8 cellular contexts compared by ENCODE assay signal in the genomic region with DNA sequence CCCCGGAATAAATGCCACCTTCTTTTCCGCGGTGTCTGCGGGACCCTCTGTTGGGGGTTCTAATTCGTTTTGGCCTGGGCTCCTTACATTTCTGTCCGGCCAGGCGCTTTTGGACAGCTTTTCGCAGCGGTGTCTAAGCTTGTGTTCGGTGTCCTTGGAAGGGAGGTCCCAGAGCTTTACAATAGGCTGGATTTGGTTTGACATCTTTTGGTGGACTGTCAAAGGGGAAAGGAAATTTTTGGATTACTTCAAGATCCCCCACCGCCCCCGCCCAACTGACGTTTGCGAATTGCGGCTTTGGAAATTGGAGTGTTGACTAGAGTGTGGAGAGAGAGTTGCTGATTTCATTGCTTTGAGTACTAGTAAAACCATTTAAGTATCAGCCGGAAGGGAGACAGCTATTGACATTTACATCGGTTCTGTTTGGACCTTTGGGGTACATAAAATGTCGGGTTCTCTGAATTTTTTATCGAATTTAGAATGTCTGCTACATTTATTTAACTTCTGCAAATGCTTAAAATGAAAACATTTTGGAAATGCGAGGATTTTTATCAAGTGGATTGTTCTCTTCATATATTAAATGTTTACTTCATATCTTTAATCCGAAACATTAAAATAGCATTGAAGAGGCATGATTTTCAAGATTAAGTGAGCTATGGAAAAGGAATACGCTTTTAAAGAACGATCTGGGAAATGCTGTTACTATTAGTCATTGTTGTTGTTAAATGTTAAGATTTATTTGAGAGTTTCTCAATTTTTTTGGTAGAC. TPM values are rescaled to one million over a fixed set of nuclear protein-coding genes. Genes with fewer than 3 reads are reported as not detected.
A peak's percentile ranks its signal among the peaks of the same experiment; 100 is the strongest.
DNase-seq lines count a peak whose midpoint lies in the region; ATAC-seq and TF ChIP-seq lines count a peak whose summit lies in the region.

No MANE protein-coding gene starts in this region.

- peaks cover 81% of the 10 kb centered on the region for H3K27me3 Mint-ChIP-seq in mesothelial cell of epicardium (ENCODE audit: low read depth)

- H3K27me3 ChIP-seq in brain microvascular endothelial cell (replicated peaks): peaks cover 3% of the 10 kb centered on the region

- no peak overlapping the region for H3K27ac Mint-ChIP-seq in mesothelial cell of epicardium

- no peak for ATAC-seq in GM21717 (IDR thresholded peaks at IDR 0.05; ENCODE audit: unreplicated experiment)
- ATAC-seq in HG02759 (IDR thresholded peaks at IDR 0.05; ENCODE audit: unreplicated experiment): no peak

- H3K27ac ChIP-seq in brain microvascular endothelial cell: no peak overlapping the region

- TF ChIP-seq CTCF in HFF-Myc (IDR thresholded peaks at IDR 0.05; ENCODE audit: low read depth, low read length, missing control alignments) (no peak), brain microvascular endothelial cell (IDR thresholded peaks at IDR 0.05; ENCODE audit: low read depth, low read length, missing control alignments) (no peak), mesothelial cell of epicardium (IDR thresholded peaks at IDR 0.05; ENCODE audit: unreplicated experiment) (no peak)

- H3K36me3 ChIP-seq in brain microvascular endothelial cell (replicated peaks): no peaks in the 10 kb centered on the region

- H3K4me3 ChIP-seq in HFF-Myc (replicated peaks; ENCODE audit: low read depth, low read length) (peak overlapping the region; percentile 65), brain microvascular endothelial cell (ENCODE audit: low read depth, low read length) (peak overlapping the region; percentile 78)

- in situ Hi-C loops in brain microvascular endothelial cell (cut with HindIII; ENCODE audit: low pct_ligation_motif_present, low sequenced_read_pairs): no loop called here

- peak overlapping the region; percentile 78 for H3K4me3 Mint-ChIP-seq in mesothelial cell of epicardium

- H3K36me3 Mint-ChIP-seq in mesothelial cell of epicardium: no peaks in the 10 kb centered on the region

- H3K9me3 Mint-ChIP-seq in mesothelial cell of epicardium: no peaks in the 10 kb centered on the region

- DNase-seq in AG08396 (ENCODE audit: low spot score): peak; percentile 67
- no peak for DNase-seq in HFF-Myc (ENCODE audit: extremely low read depth, low read depth)
- no peak for DNase-seq in brain microvascular endothelial cell
- peak in 1 of 2 experiments; percentile 40 for DNase-seq in mesothelial cell of epicardium (ENCODE audit: low spot score in 2 of 2, unreplicated experiment in 2 of 2)
- DNase-seq in COLO829 (ENCODE audit: low spot score): no peak
- no peak for DNase-seq in effector CD8-positive, alpha-beta T cell (lab: John Stamatoyannopoulos, UW)

- peaks cover 34% of the 10 kb centered on the region for H3K4me1 Mint-ChIP-seq in mesothelial cell of epicardium

RNA-seq across cellular contexts. Expression of a gene that starts 4.7 kb away (rescaled TPM):
- total RNA-seq in mesothelial cell of epicardium: 8.1 to 8.5 TPM (median 8.3 TPM) in 3 replicates

RNA-seq across cellular contexts. Expression of a gene that starts 16.5 kb away (rescaled TPM):
- 2.6 to 3.2 TPM (median 2.8 TPM) in 3 replicates for total RNA-seq in mesothelial cell of epicardium
